ENCODE assay signal across 1 cellular context in the genomic region with DNA sequence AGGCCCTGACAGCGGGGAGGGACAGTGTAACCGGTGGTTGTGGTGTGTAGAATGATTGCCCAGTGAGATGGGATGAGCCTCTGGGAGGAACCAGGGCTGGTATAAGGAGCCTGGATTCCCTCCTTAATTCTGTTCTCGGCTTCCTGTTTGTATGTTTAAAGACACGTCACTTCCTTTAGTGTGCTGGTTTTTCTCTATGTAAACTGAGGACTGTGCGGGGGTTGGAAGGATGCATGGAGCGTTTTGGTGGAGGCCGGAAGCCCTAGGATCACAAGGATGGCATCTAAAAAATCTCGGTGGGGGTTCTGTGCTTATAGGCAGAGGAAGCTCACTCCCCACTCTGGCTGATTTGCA.
TF ChIP-seq lines count a peak whose summit lies in the region.

No MANE protein-coding gene starts in this region.

TF ChIP-seq in SK-N-SH treated with all-trans-retinoic acid at 6 μM for 48 hours, 23 proteins besides CTCF, POLR2A, EP300 and RAD21 (continued from another document):
- TF ChIP-seq, protein P1, sequence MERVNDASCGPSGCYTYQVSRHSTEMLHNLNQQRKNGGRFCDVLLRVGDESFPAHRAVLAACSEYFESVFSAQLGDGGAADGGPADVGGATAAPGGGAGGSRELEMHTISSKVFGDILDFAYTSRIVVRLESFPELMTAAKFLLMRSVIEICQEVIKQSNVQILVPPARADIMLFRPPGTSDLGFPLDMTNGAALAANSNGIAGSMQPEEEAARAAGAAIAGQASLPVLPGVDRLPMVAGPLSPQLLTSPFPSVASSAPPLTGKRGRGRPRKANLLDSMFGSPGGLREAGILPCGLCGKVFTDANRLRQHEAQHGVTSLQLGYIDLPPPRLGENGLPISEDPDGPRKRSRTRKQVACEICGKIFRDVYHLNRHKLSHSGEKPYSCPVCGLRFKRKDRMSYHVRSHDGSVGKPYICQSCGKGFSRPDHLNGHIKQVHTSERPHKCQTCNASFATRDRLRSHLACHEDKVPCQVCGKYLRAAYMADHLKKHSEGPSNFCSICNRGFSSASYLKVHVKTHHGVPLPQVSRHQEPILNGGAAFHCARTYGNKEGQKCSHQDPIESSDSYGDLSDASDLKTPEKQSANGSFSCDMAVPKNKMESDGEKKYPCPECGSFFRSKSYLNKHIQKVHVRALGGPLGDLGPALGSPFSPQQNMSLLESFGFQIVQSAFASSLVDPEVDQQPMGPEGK (CRISPR knock-in tag; IDR thresholded peaks at IDR 0.05; ENCODE audit: borderline replicate concordance) = no peak
- no peak for TF ChIP-seq ESRRG (CRISPR knock-in tag; IDR thresholded peaks at IDR 0.05)
- TF ChIP-seq, protein P2, sequence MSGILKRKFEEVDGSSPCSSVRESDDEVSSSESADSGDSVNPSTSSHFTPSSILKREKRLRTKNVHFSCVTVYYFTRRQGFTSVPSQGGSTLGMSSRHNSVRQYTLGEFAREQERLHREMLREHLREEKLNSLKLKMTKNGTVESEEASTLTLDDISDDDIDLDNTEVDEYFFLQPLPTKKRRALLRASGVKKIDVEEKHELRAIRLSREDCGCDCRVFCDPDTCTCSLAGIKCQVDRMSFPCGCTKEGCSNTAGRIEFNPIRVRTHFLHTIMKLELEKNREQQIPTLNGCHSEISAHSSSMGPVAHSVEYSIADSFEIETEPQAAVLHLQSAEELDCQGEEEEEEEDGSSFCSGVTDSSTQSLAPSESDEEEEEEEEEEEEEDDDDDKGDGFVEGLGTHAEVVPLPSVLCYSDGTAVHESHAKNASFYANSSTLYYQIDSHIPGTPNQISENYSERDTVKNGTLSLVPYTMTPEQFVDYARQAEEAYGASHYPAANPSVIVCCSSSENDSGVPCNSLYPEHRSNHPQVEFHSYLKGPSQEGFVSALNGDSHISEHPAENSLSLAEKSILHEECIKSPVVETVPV (CRISPR knock-in tag; IDR thresholded peaks at IDR 0.05) = no peak
- TF ChIP-seq OSR1 (CRISPR knock-in tag; IDR thresholded peaks at IDR 0.05) = no peak
- TF ChIP-seq BACH2 (CRISPR knock-in tag; IDR thresholded peaks at IDR 0.05; ENCODE audit: borderline replicate concordance) = no peak
